In the genomic region with DNA sequence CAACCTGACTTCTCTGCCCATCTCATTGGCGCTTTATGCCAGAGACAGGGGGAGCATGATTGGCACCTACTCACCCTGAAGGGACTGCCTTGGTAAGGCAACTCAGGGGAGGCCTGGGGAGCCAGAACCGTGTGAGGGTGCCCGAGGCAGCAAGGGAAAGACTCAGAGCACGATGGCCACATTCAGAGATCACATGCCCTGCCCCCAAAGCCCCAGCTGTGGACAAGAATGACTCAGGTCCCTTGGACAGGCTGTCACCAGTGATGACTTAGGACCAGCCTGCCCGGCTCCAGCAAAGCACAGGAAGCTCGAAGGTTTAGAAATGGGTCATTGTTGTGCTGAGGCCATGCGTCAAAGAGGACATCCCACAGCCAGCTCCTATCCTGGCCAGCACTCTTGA, we compare ENCODE assay signal across 10 cellular contexts. TPM values are rescaled to one million over a fixed set of nuclear protein-coding genes. Genes with fewer than 3 reads are reported as not detected.
DNase-seq lines count a peak whose midpoint lies in the region; ATAC-seq, FAIRE-seq and TF ChIP-seq lines count a peak whose summit lies in the region.
"Had no signal": no experiment of that assay in that cellular context is flagged by ENCODE, and none has a peak within 500 bp of the region (broad histone marks: within the 10 kb centered on the region; RNA-seq: fewer than 3 reads in every experiment).

No MANE protein-coding gene starts in this region.

- no peaks in the 10 kb centered on the region for H4K20me1 ChIP-seq in astrocyte (ENCODE audit: insufficient read depth, low read length)

- no peaks in the 10 kb centered on the region for H3K9me3 Mint-ChIP-seq in activated CD8-positive, alpha-beta memory T cell treated with anti-CD3 and anti-CD28 coated beads, Interleukin-2, amount 10 ng/mL, durations not matched to agents 7 days and 5 days (ENCODE audit: low read depth)
- H3K9me3 Mint-ChIP-seq in astrocyte (ENCODE audit: unreplicated experiment): no peaks in the 10 kb centered on the region
- no peaks in the 10 kb centered on the region for H3K9me3 Mint-ChIP-seq in activated T-cell treated with anti-CD3 and anti-CD28 coated beads, Interleukin-2, amount 50 U/mL, for 4 hours

- no peak overlapping the region for H2AFZ ChIP-seq in astrocyte (ENCODE audit: low read depth, low read length)

- TF ChIP-seq EP300 in upper lobe of left lung (IDR thresholded peaks at IDR 0.05): no peak

- peaks cover 10% of the 10 kb centered on the region for H3K4me1 Mint-ChIP-seq in activated CD8-positive, alpha-beta memory T cell treated with anti-CD3 and anti-CD28 coated beads, Interleukin-2, amount 10 ng/mL, durations not matched to agents 7 days and 5 days
- peaks cover 31% of the 10 kb centered on the region for H3K4me1 Mint-ChIP-seq in astrocyte (ENCODE audit: low read depth, unreplicated experiment)
- H3K4me1 Mint-ChIP-seq in activated T-cell treated with anti-CD3 and anti-CD28 coated beads, Interleukin-2, amount 50 U/mL, for 4 hours (ENCODE audit: low read depth): peaks cover 3% of the 10 kb centered on the region

- no peaks in the 10 kb centered on the region for H3K27me3 ChIP-seq in astrocyte (ENCODE audit: insufficient read depth, low read length)
- H3K27me3 ChIP-seq in left lung: no peaks in the 10 kb centered on the region
- no peaks in the 10 kb centered on the region for H3K27me3 ChIP-seq in upper lobe of left lung
- H3K27me3 ChIP-seq: SJCRH30 had no signal

- peak; percentile 54 for FAIRE-seq in astrocyte (lab: Jason Lieb, UNC)

- H3K27ac ChIP-seq in astrocyte (ENCODE audit: low read depth, low read length) (no peak overlapping the region), left lung (peak overlapping the region in 1 of 2 donors; percentile 53), upper lobe of left lung (peak overlapping the region; percentile 33 to 75 (median 73))
- H3K27ac ChIP-seq: SJCRH30 had no signal

- TF ChIP-seq CTCF in astrocyte (IDR thresholded peaks at IDR 0.05; ENCODE audit: insufficient read depth, low read depth, low read length): no peak
- TF ChIP-seq CTCF in left lung (IDR thresholded peaks at IDR 0.05): no peak
- no peak for TF ChIP-seq CTCF in upper lobe of left lung (IDR thresholded peaks at IDR 0.05)

- no peaks in the 10 kb centered on the region for H3K9me3 ChIP-seq in astrocyte (ENCODE audit: insufficient read depth, low read depth, low read length)
- H3K9me3 ChIP-seq in left lung: no peaks in the 10 kb centered on the region
- no peaks in the 10 kb centered on the region for H3K9me3 ChIP-seq in upper lobe of left lung
- H3K9me3 ChIP-seq: SJCRH30 had no signal

- H3K4me1 ChIP-seq in astrocyte (ENCODE audit: insufficient read depth, low read length) (peaks cover 24% of the 10 kb centered on the region), left lung (peaks cover 19 to 53% of the 10 kb centered on the region in 2 donors), upper lobe of left lung (peaks cover 43 to 57% (median 51%) of the 10 kb centered on the region in 4 donors)

- CTCF ChIA-PET in activated CD8-positive, alpha-beta memory T cell treated with anti-CD3 and anti-CD28 coated beads, Interleukin-2, amount 10 ng/mL, durations not matched to agents 7 days and 5 days (lab: Charles Lee): interaction anchor here (1.1 to 1.7 kb wide), 2 partner anchors 30 to 109 kb away, joined by 3 to 4 read pairs; no protein-coding TSS in a partner anchor

- H3K27ac Mint-ChIP-seq in activated CD8-positive, alpha-beta memory T cell treated with anti-CD3 and anti-CD28 coated beads, Interleukin-2, amount 10 ng/mL, durations not matched to agents 7 days and 5 days: no peak overlapping the region
- H3K27ac Mint-ChIP-seq in astrocyte (ENCODE audit: unreplicated experiment): no peak overlapping the region

- TF ChIP-seq POLR2A in upper lobe of left lung (IDR thresholded peaks at IDR 0.05): peak in 1 of 4 donors; percentile 31

- no peaks in the 10 kb centered on the region for H3K79me2 ChIP-seq in astrocyte (ENCODE audit: insufficient read depth, low read length)

- peaks cover 1% of the 10 kb centered on the region for H3K36me3 Mint-ChIP-seq in activated CD8-positive, alpha-beta memory T cell treated with anti-CD3 and anti-CD28 coated beads, Interleukin-2, amount 10 ng/mL, durations not matched to agents 7 days and 5 days
- H3K36me3 Mint-ChIP-seq in astrocyte (ENCODE audit: low read depth, unreplicated experiment): peaks cover 19% of the 10 kb centered on the region
- H3K36me3 Mint-ChIP-seq in activated T-cell treated with anti-CD3 and anti-CD28 coated beads, Interleukin-2, amount 50 U/mL, for 4 hours (ENCODE audit: insufficient read depth): peaks cover 4% of the 10 kb centered on the region

- no peak overlapping the region for H3K4me2 ChIP-seq in astrocyte (ENCODE audit: low read length)

- H3K27me3 Mint-ChIP-seq in activated CD8-positive, alpha-beta memory T cell treated with anti-CD3 and anti-CD28 coated beads, Interleukin-2, amount 10 ng/mL, durations not matched to agents 7 days and 5 days: no peaks in the 10 kb centered on the region
- no peaks in the 10 kb centered on the region for H3K27me3 Mint-ChIP-seq in astrocyte (ENCODE audit: low read depth, unreplicated experiment)
- no peaks in the 10 kb centered on the region for H3K27me3 Mint-ChIP-seq in activated T-cell treated with anti-CD3 and anti-CD28 coated beads, Interleukin-2, amount 50 U/mL, for 4 hours (ENCODE audit: low read depth)

- no peak overlapping the region for H3K4me3 Mint-ChIP-seq in activated CD8-positive, alpha-beta memory T cell treated with anti-CD3 and anti-CD28 coated beads, Interleukin-2, amount 10 ng/mL, durations not matched to agents 7 days and 5 days
- H3K4me3 Mint-ChIP-seq in astrocyte (ENCODE audit: unreplicated experiment): no peak overlapping the region
- H3K4me3 Mint-ChIP-seq in activated T-cell treated with anti-CD3 and anti-CD28 coated beads, Interleukin-2, amount 50 U/mL, for 4 hours: no peak overlapping the region

- no peak overlapping the region for H3K9ac ChIP-seq in astrocyte (ENCODE audit: low read length)

- ATAC-seq in activated CD8-positive, alpha-beta memory T cell treated with anti-CD3 and anti-CD28 coated beads, Interleukin-2, amount 10 ng/mL, durations not matched to agents 7 days and 5 days: peak; percentile 66
- ATAC-seq in left lung (peak; percentile 18), upper lobe of left lung (ENCODE audit: low FRiP score in 2 of 2) (peak; percentile 8 to 21), HG02970 (IDR thresholded peaks at IDR 0.05; ENCODE audit: low FRiP score, unreplicated experiment) (no peak)
- no peak for ATAC-seq in activated T-cell treated with anti-CD3 and anti-CD28 coated beads, Interleukin-2, amount 50 U/mL, for 4 hours

- 42 to 49% methylated on average over 2 to 6 of the region's 7 CpGs for WGBS in upper lobe of left lung, 2 donors

- H3K36me3 ChIP-seq in astrocyte (ENCODE audit: insufficient read depth, low read length) (no peaks in the 10 kb centered on the region), left lung (no peaks in the 10 kb centered on the region), upper lobe of left lung (peaks cover 0 to 7% (median 0%) of the 10 kb centered on the region in 4 donors)
- H3K36me3 ChIP-seq: SJCRH30 had no signal

- no peak overlapping the region for H3K4me3 ChIP-seq in astrocyte (ENCODE audit: insufficient read depth, low read depth, low read length)
- H3K4me3 ChIP-seq in left lung: no peak overlapping the region
- no peak overlapping the region for H3K4me3 ChIP-seq in upper lobe of left lung
- H3K4me3 ChIP-seq: SJCRH30 had no signal

- intact Hi-C loops in left lung (cut with DNase I): no loop called here

- peak; percentile 45 for DNase-seq in activated CD8-positive, alpha-beta memory T cell treated with anti-CD3 and anti-CD28 coated beads, Interleukin-2, amount 10 ng/mL, durations not matched to agents 7 days and 5 days
- no peak for DNase-seq in activated CD8-positive, alpha-beta memory T cell treated with anti-CD3 and anti-CD28 coated beads for 24 hours
- DNase-seq in astrocyte (ENCODE audit: low read depth): no peak
- no peak for DNase-seq in left lung
- peak in 1 of 2 donors; percentile 66 for DNase-seq in upper lobe of left lung
- DNase-seq in NK-92 treated with Interleukin-12 subunit alpha and Interleukin-12 subunit beta, amount 100 ng/mL, for 24 hours (lab: John Stamatoyannopoulos, UW): no peak
- DNase-seq in activated T-cell treated with anti-CD3 and anti-CD28 coated beads, Interleukin-2, amount 50 U/mL, for 4 hours: no peak
- DNase-seq: NCI-H1436, SJCRH30 had no signal

RNA-seq across cellular contexts. Expression of gene LIMD1, which starts 49.1 kb away (rescaled TPM):
- total RNA-seq in activated CD8-positive, alpha-beta memory T cell treated with anti-CD3 and anti-CD28 coated beads, Interleukin-2, amount 10 ng/mL, durations not matched to agents 7 days and 5 days: 10 to 100 TPM; 47.7 to 65.2 TPM
- 27.2 and 28.4 TPM in 2 replicates for total RNA-seq in astrocyte
- total RNA-seq in left lung: 100 to 1,000 TPM in 1 of 2 donors, 10 to 100 TPM in 1; 68.0 to 104 TPM
- total RNA-seq in upper lobe of left lung: 100 to 1,000 TPM in 2 of 6 donors, 10 to 100 TPM in 4; 78.6 to 176 (median 87.8) TPM
- 10 to 100 TPM; 17.9 to 18.4 (median 18.2) TPM for total RNA-seq in activated T-cell treated with anti-CD3 and anti-CD28 coated beads, Interleukin-2, amount 50 U/mL, for 4 hours

Comparison
In these comparisons a context has a peak if more than half of its experiments do, and no peak if none do; other contexts are left out.
1. ATAC-seq: peak in activated CD8-positive, alpha-beta memory T cell treated with anti-CD3 and anti-CD28 coated beads, Interleukin-2, amount 10 ng/mL, durations not matched to agents 7 days and 5 days (single experiment), left lung (single experiment) and upper lobe of left lung (2 of 2); none in activated T-cell treated with anti-CD3 and anti-CD28 coated beads, Interleukin-2, amount 50 U/mL, for 4 hours (0 of 2) and HG02970 (single experiment).